In the genomic region with DNA sequence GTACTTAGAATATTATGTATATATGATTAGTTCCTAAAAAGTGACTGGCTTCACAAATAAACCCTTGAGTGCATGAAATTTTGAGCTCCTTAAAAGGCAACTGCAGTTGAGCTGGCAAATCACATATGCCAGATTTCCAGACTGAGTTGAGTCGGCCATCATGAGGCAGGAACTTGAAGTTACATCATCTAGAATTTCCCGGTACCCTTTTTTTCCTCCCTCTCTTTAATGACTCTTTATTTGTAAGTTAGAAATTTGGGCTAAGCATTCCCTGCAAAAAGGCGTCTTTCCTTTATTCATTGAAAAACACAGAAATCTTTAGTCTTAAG, we compare ENCODE assay signal across 10 cellular contexts.
DNase-seq lines count a peak whose midpoint lies in the region; ATAC-seq, FAIRE-seq and TF ChIP-seq lines count a peak whose summit lies in the region.
"Had no signal": no experiment of that assay in that cellular context is flagged by ENCODE, and none has a peak within 500 bp of the region (broad histone marks: within the 10 kb centered on the region; RNA-seq: fewer than 3 reads in every experiment).

No MANE protein-coding gene starts in this region.

- peak overlapping the region; percentile 63 for H3K18ac ChIP-seq in IMR-90 (ENCODE audit: low read depth, low read length)

- H3K9ac ChIP-seq in IMR-90 (ENCODE audit: low read depth, low read length) = no peak overlapping the region; the same call in 1 of the 2 replicates
- no peak overlapping the region for H3K9ac ChIP-seq in HepG2 (ENCODE audit: insufficient read depth, low read depth, low read length)

- H2BK15ac ChIP-seq in IMR-90 (ENCODE audit: low read depth, low read length) = no peak overlapping the region

- H3K4me1 ChIP-seq in IMR-90 (ENCODE audit: control insufficient read depth, insufficient read depth, low read length) = peaks cover 19% of the 10 kb centered on the region
- H3K4me1 ChIP-seq in HepG2 (ENCODE audit: insufficient read depth, low read length) = peaks cover 85% of the 10 kb centered on the region
- peaks cover 60% of the 10 kb centered on the region in 2 donors for H3K4me1 ChIP-seq in thyroid gland

- H3K14ac ChIP-seq in IMR-90 (replicated peaks; ENCODE audit: low read depth, low read length) = peak overlapping the region; percentile 79; the same call in 1 of the 2 replicates

- H4K5ac ChIP-seq in IMR-90 (ENCODE audit: low read depth, low read length) = peak overlapping the region; percentile 93; the same call in 1 of the 2 replicates

- peak overlapping the region; percentile 31; the same call in 1 of the 2 replicates for H3K23ac ChIP-seq in IMR-90 (ENCODE audit: low read depth, low read length)

- H3K9me3 ChIP-seq in IMR-90 (ENCODE audit: control insufficient read depth, insufficient read depth, low read length) (no peaks in the 10 kb centered on the region), HepG2 (ENCODE audit: low read length) (no peaks in the 10 kb centered on the region), thyroid gland (no peaks in the 10 kb centered on the region)

- TF ChIP-seq EP300 in HepG2 (IDR thresholded peaks at IDR 0.05; ENCODE audit: low read depth in 2 of 2, low read length in 2 of 2) (no peak), HepG2 (CRISPR knock-in tag; IDR thresholded peaks at IDR 0.05; ENCODE audit: borderline replicate concordance) (no peak)

- no CpG with 5 or more reads among the region's 3 CpGs for WGBS in IMR-90 (ENCODE audit: extremely low coverage in 2 of 2, insufficient read length in 1 of 2), 2 experiments
- 79% methylated on average over 3 of the region's 3 CpGs for whole genome bisulfite sequencing in HepG2 (ENCODE audit: low lambda C conversion rate)
- WGBS in thyroid gland, 2 donors = 58 to 62% methylated on average over 3 of the region's 3 CpGs

- H2AFZ ChIP-seq in IMR-90 (replicated peaks; ENCODE audit: low read length, poor library complexity) (no peak overlapping the region), HepG2 (ENCODE audit: low read length) (no peak overlapping the region)

- H3K4ac ChIP-seq in IMR-90 (ENCODE audit: low read depth, low read length) = peak overlapping the region; percentile 73; the same call in 1 of the 2 replicates

- H2BK120ac ChIP-seq in IMR-90 (ENCODE audit: low read depth, low read length) = peak overlapping the region; percentile 48; the same call in 1 of the 2 replicates

- H3K9me1 ChIP-seq in IMR-90 (ENCODE audit: insufficient read depth, low read length) = peaks cover 12% of the 10 kb centered on the region

- H4K8ac ChIP-seq in IMR-90 (ENCODE audit: low read depth in 2 of 2, low read length in 2 of 2) = peak overlapping the region; percentile 13 to 81; a peak in 3 of 4 replicates

- H3K4me3 ChIP-seq in IMR-90 (ENCODE audit: insufficient read depth, low read depth, low read length) (no peak overlapping the region), brain microvascular endothelial cell (ENCODE audit: low read depth, low read length) (no peak overlapping the region), HepG2 (replicated peaks in 1 of 3; ENCODE audit: insufficient read depth in 1 of 3, low read depth in 2 of 3, low read length in 3 of 3) (no peak overlapping the region), thyroid gland (replicated peaks in 1 of 3) (no peak overlapping the region), dorsolateral prefrontal cortex (no peak overlapping the region)

- CTCF ChIA-PET in IMR-90 (lab: Yijun Ruan, JAX) (interaction anchor here (1.1 to 2.6 kb wide), 2 partner anchors 19 to 33 kb away, joined by 3 to 6 read pairs; no protein-coding TSS in a partner anchor), HepG2 (lab: Yijun Ruan, JAX; ENCODE audit: low intra/inter-chr PET ratio, low total read pairs) (no interaction called here)

- TF ChIP-seq RAD21 in IMR-90 (IDR thresholded peaks at IDR 0.05; ENCODE audit: low read length) = peak; percentile 36; the same call in 1 of the 2 replicates
- TF ChIP-seq RAD21 in HepG2 (CRISPR knock-in tag; IDR thresholded peaks at IDR 0.05) = no peak

- H3K4me2 ChIP-seq in IMR-90 (ENCODE audit: low read depth, low read length) = peak overlapping the region; percentile 5; the same call in 1 of the 2 replicates
- H3K4me2 ChIP-seq in HepG2 (ENCODE audit: low read depth, low read length) = peak overlapping the region; percentile 25; the same call in 1 of the 2 replicates

- POLR2A ChIA-PET in IMR-90 (lab: Charles Lee; ENCODE audit: unreplicated experiment) (no interaction called here), HepG2 (lab: Yijun Ruan, JAX) (no interaction called here)

- peak; percentile 96 for DNase-seq in IMR-90
- DNase-seq in brain microvascular endothelial cell = peak; percentile 81
- no peak for DNase-seq in HepG2 (ENCODE audit: low spot score)
- no peak for DNase-seq in thyroid gland
- DNase-seq in HT-29 (ENCODE audit: low spot score) = no peak
- no peak for DNase-seq in dorsolateral prefrontal cortex
- DNase-seq in cerebellar cortex (ENCODE audit: low spot score) = no peak
- DNase-seq: activated B cell treated with CpG ODN at 0.5 μM for 24 hours; NCI-H1436 treated with DMSO at 0.1 percent for 48 hours; stimulated activated naive CD8-positive, alpha-beta T cell treated with anti-CD3 and anti-CD28 coated beads, Interleukin-15, Interleukin-2, amounts not matched to agents 100 U/mL and 50 U/mL, for 24 hours had no signal

- H4K91ac ChIP-seq in IMR-90 (ENCODE audit: insufficient read depth, low read depth, low read length) = 0 out of 2 replicates have a peak overlapping the region, but pooled peaks have one; percentile 59

- in situ Hi-C loops in IMR-90 (cut with MboI; ENCODE audit: low sequenced_read_pairs) (no loop called here), brain microvascular endothelial cell (cut with HindIII; ENCODE audit: low pct_ligation_motif_present, low sequenced_read_pairs) (no loop called here), HepG2 (cut with HindIII; ENCODE audit: extremely low pct_ligation_motif_present, low pct_unique_long_range_greater_than_20kb) (no loop called here)

- 0 out of 2 replicates have a peak, but pooled peaks cover 1% of the 10 kb centered on the region for H3K36me3 ChIP-seq in IMR-90 (ENCODE audit: control insufficient read depth, insufficient read depth, low read length)
- H3K36me3 ChIP-seq in brain microvascular endothelial cell (replicated peaks) = peaks cover 2% of the 10 kb centered on the region
- peaks cover 12 to 32% of the 10 kb centered on the region in 2 experiments; a peak in 4 of 5 replicates for H3K36me3 ChIP-seq in HepG2 (replicated peaks in 1 of 2; ENCODE audit: control insufficient read depth in 1 of 2, insufficient read depth in 2 of 2, low read length in 2 of 2)
- H3K36me3 ChIP-seq in thyroid gland = no peaks in the 10 kb centered on the region

- H2BK5ac ChIP-seq in IMR-90 (ENCODE audit: low read depth, low read length, poor library complexity, severe bottlenecking) = peak overlapping the region; percentile 90

- peaks cover 92% of the 10 kb centered on the region for H3K79me2 ChIP-seq in HepG2 (ENCODE audit: insufficient read depth, low read length)

- H3K56ac ChIP-seq in IMR-90 (ENCODE audit: extremely low read depth, insufficient read depth, low read length) = peak overlapping the region; percentile 59; the same call in 1 of the 2 replicates

- TF ChIP-seq CTCF in IMR-90 (conservative IDR thresholded peaks at IDR 0.05; ENCODE audit: low read depth, low read length) (peak; percentile 20; the same call in 1 of the 2 replicates), brain microvascular endothelial cell (IDR thresholded peaks at IDR 0.05; ENCODE audit: low read depth, low read length, missing control alignments) (peak; percentile 20), HepG2 (CRISPR knock-in tag; IDR thresholded peaks at IDR 0.05) (no peak), thyroid gland (IDR thresholded peaks at IDR 0.05) (no peak), dorsolateral prefrontal cortex (IDR thresholded peaks at IDR 0.05 in 54 of 56, conservative IDR thresholded peaks at IDR 0.05 in 2 of 56; ENCODE audit: low read depth in 1 of 56, partially characterized antibody in 56 of 56) (no peak)

- dilution Hi-C loops in IMR-90 (cut with HindIII; ENCODE audit: low sequenced_read_pairs, unreplicated experiment) = no loop called here

- TF ChIP-seq POLR2A in IMR-90 (IDR thresholded peaks at IDR 0.05; ENCODE audit: low read depth, low read length) = no peak
- no peak for TF ChIP-seq POLR2A in HepG2 (IDR thresholded peaks at IDR 0.05; ENCODE audit: insufficient read depth in 1 of 2, low read depth in 2 of 2, low read length in 2 of 2)
- no peak for TF ChIP-seq POLR2A in thyroid gland (IDR thresholded peaks at IDR 0.05)

- H4K20me1 ChIP-seq in IMR-90 (ENCODE audit: insufficient read depth, low read length) (peaks cover 55% of the 10 kb centered on the region), HepG2 (ENCODE audit: insufficient read depth, low read length) (peaks cover 95% of the 10 kb centered on the region)

- ATAC-seq in IMR-90 (ENCODE audit: low read depth) = peak; percentile 64
- ATAC-seq in HepG2 = no peak
- ATAC-seq: stimulated activated naive CD8-positive, alpha-beta T cell treated with anti-CD3 and anti-CD28 coated beads, Interleukin-15, Interleukin-2, amounts not matched to agents 100 U/mL and 50 U/mL, for 24 hours had no signal

- intact Hi-C loops in IMR-90 (cut with micrococcal nuclease) = loop anchor here (10.0 kb wide), 1 partner anchor 157 kb away; no protein-coding TSS in a partner anchor
- intact Hi-C loops in HepG2 (cut with micrococcal nuclease; ENCODE audit: unreplicated experiment) = loop anchor here (2.0 kb wide), 1 partner anchor 21 kb away; no protein-coding TSS in a partner anchor
- intact Hi-C loops in thyroid gland (cut with DNase I) = no loop called here
- intact Hi-C loops in dorsolateral prefrontal cortex (cut with DNase I) = loop anchor here in 1 of 2 donors (5.0 kb wide), 1 partner anchor 75 kb away; no protein-coding TSS in a partner anchor

- no peak overlapping the region for H2AK9ac ChIP-seq in IMR-90 (replicated peaks; ENCODE audit: low read depth, low read length, poor library complexity)

- H3K27ac ChIP-seq in IMR-90 (ENCODE audit: insufficient read depth, low read length) (peak overlapping the region; percentile 67; the same call in 1 of the 2 replicates), brain microvascular endothelial cell (peak overlapping the region; percentile 94), HepG2 (ENCODE audit: extremely low read length, insufficient read depth, low read length) (peak overlapping the region; percentile 71), thyroid gland (peak overlapping the region; percentile 77 to 80 (median 79)), dorsolateral prefrontal cortex (peak overlapping the region in 1 of 59 donors; percentile 13)

- no peak overlapping the region for H2AK5ac ChIP-seq in IMR-90 (ENCODE audit: low read depth, low read length)

- BruUV-seq in IMR-90 (replicated peaks; lab: Mats Ljungman, UMichigan) = no TSS peak
- BruUV-seq in HepG2 (replicated peaks; lab: Mats Ljungman, UMichigan) = no TSS peak

- peaks cover 28 to 79% of the 10 kb centered on the region in 2 experiments for H3K79me1 ChIP-seq in IMR-90 (ENCODE audit: low read depth in 1 of 2, low read length in 2 of 2)

- no peak for FAIRE-seq in HepG2 (lab: Jason Lieb, UNC)

- no peaks in the 10 kb centered on the region for H3K27me3 ChIP-seq in IMR-90 (ENCODE audit: control insufficient read depth, insufficient read depth, low read length)
- H3K27me3 ChIP-seq in brain microvascular endothelial cell (replicated peaks) = no peaks in the 10 kb centered on the region
- H3K27me3 ChIP-seq in HepG2 (ENCODE audit: control insufficient read depth in 1 of 2, insufficient read depth in 2 of 2, low read length in 2 of 2) = no peaks in the 10 kb centered on the region
- H3K27me3 ChIP-seq in thyroid gland = no peaks in the 10 kb centered on the region
- H3K27me3 ChIP-seq in dorsolateral prefrontal cortex = peaks cover 0 to 9% (median 0%) of the 10 kb centered on the region in 45 donors

- no peak overlapping the region for H2BK20ac ChIP-seq in IMR-90 (ENCODE audit: low read depth, low read length)

Comparison
In these comparisons a context has a peak if more than half of its experiments do, and no peak if none do; other contexts are left out.
1. DNase-seq: peak in IMR-90 (single experiment) and brain microvascular endothelial cell (single experiment); none in HepG2 (single experiment), thyroid gland (0 of 2), HT-29 (single experiment), dorsolateral prefrontal cortex (0 of 10) and cerebellar cortex (single experiment).
2. CTCF ChIP-seq: peak in IMR-90 (single experiment) and brain microvascular endothelial cell (single experiment); none in HepG2 (single experiment), thyroid gland (0 of 6) and dorsolateral prefrontal cortex (0 of 56).